In genomic region chr5:131671994-131672655, GRCh38 we compare ENCODE assay signal across 8 cellular contexts. TPM values are rescaled to one million over a fixed set of nuclear protein-coding genes. Genes with fewer than 3 reads are reported as not detected.
DNase-seq lines count a peak whose midpoint lies in the region; ATAC-seq and TF ChIP-seq lines count a peak whose summit lies in the region.

No MANE protein-coding gene starts in this region.

- TF ChIP-seq CTCF in breast epithelium (IDR thresholded peaks at IDR 0.05), result no peak
- TF ChIP-seq CTCF in left lung (IDR thresholded peaks at IDR 0.05), result no peak

- H3K4me1 ChIP-seq in HUES64 (ENCODE audit: insufficient read depth, low read length) (peaks cover 6% of the 10 kb centered on the region; the same call in 1 of the 2 replicates), breast epithelium (peaks cover 0 to 6% of the 10 kb centered on the region in 2 donors), left lung (peaks cover 18 to 25% of the 10 kb centered on the region in 2 donors), subcutaneous abdominal adipose tissue (ENCODE audit: control insufficient read depth in 5 of 5, insufficient read depth in 5 of 5, low read length in 5 of 5) (peaks cover 0 to 39% (median 23%) of the 10 kb centered on the region in 5 donors), HAP-1 (peaks cover under 1% of the 10 kb centered on the region)

- H3K9me3 ChIP-seq in HUES64 (ENCODE audit: insufficient read depth, low read depth, low read length) (no peaks in the 10 kb centered on the region), breast epithelium (no peaks in the 10 kb centered on the region), left lung (no peaks in the 10 kb centered on the region), subcutaneous abdominal adipose tissue (ENCODE audit: control insufficient read depth in 5 of 5, low read length in 5 of 5) (no peaks in the 10 kb centered on the region), HAP-1 (no peaks in the 10 kb centered on the region)

- ATAC-seq in left lung (peak; percentile 86), HG02852 (IDR thresholded peaks at IDR 0.05; ENCODE audit: unreplicated experiment) (no peak)

- H3K4me3 ChIP-seq in HUES64 (ENCODE audit: low read length) (no peak overlapping the region), breast epithelium (no peak overlapping the region), left lung (no peak overlapping the region), subcutaneous abdominal adipose tissue (ENCODE audit: low read depth in 1 of 5, low read length in 5 of 5) (no peak overlapping the region), HAP-1 (no peak overlapping the region)

- DNase-seq in breast epithelium (ENCODE audit: low spot score in 2 of 2) (peak in 1 of 2 donors; percentile 25), left lung (no peak), COLO668 (lab: John Stamatoyannopoulos, UW; ENCODE audit: unreplicated experiment) (no peak), HAP-1 (ENCODE audit: low spot score in 2 of 2) (no peak), NCI-H128 (lab: John Stamatoyannopoulos, UW; ENCODE audit: unreplicated experiment) (no peak)

- H3K27me3 ChIP-seq in HUES64 (ENCODE audit: insufficient read depth, low read length) (no peaks in the 10 kb centered on the region), breast epithelium (no peaks in the 10 kb centered on the region), left lung (no peaks in the 10 kb centered on the region), subcutaneous abdominal adipose tissue (ENCODE audit: control insufficient read depth in 5 of 5, insufficient read depth in 4 of 5, low read length in 5 of 5) (no peaks in the 10 kb centered on the region), HAP-1 (ENCODE audit: low read depth) (no peaks in the 10 kb centered on the region)

- no peak for TF ChIP-seq POLR2A in breast epithelium (IDR thresholded peaks at IDR 0.05)

- intact Hi-C loops in breast epithelium (cut with DNase I; ENCODE audit: low total_unique reads) (no loop called here), left lung (cut with DNase I) (no loop called here)

- H3K9ac ChIP-seq in HUES64 (ENCODE audit: low read depth, low read length) (peak overlapping the region; percentile 45; the same call in 1 of the 2 replicates), subcutaneous abdominal adipose tissue (ENCODE audit: low read length in 5 of 5) (peak overlapping the region in 1 of 5 donors; percentile 41)

- in situ Hi-C loops in HAP-1 (cut with MboI; ENCODE audit: low sequenced_read_pairs), result no loop called here

- H3K36me3 ChIP-seq in HUES64 (ENCODE audit: insufficient read depth, low read length) (peaks cover 31% of the 10 kb centered on the region), breast epithelium (no peaks in the 10 kb centered on the region), left lung (peaks cover 0 to 94% of the 10 kb centered on the region in 2 donors), subcutaneous abdominal adipose tissue (ENCODE audit: control insufficient read depth in 5 of 5, insufficient read depth in 5 of 5, low read length in 5 of 5) (peaks cover 17 to 41% (median 22%) of the 10 kb centered on the region in 5 donors), HAP-1 (replicated peaks) (peaks cover 27% of the 10 kb centered on the region)

- WGBS in HUES64, result 92% methylated on average over 2 of the region's 2 CpGs

- H3K27ac ChIP-seq in HUES64 (ENCODE audit: low read depth, low read length) (no peak overlapping the region), breast epithelium (peak overlapping the region; percentile 85 to 87), left lung (peak overlapping the region; percentile 26 to 84), subcutaneous abdominal adipose tissue (ENCODE audit: low read depth, low read length) (peak overlapping the region; percentile 78)

RNA-seq across cellular contexts. Expression of gene RAPGEF6, which starts 37.1 kb away (rescaled TPM):
- 7.0 TPM for polyA plus RNA-seq in HUES64 (2013, experiment 1 of 2)
- polyA plus RNA-seq in HUES64 (2013, experiment 2 of 2), result 6.8 TPM
- total RNA-seq in breast epithelium (10 to 100 TPM; 21.8 to 56.3 (median 31.5) TPM), left lung (10 to 100 TPM; 19.2 to 23.7 TPM)
